In the genomic region with DNA sequence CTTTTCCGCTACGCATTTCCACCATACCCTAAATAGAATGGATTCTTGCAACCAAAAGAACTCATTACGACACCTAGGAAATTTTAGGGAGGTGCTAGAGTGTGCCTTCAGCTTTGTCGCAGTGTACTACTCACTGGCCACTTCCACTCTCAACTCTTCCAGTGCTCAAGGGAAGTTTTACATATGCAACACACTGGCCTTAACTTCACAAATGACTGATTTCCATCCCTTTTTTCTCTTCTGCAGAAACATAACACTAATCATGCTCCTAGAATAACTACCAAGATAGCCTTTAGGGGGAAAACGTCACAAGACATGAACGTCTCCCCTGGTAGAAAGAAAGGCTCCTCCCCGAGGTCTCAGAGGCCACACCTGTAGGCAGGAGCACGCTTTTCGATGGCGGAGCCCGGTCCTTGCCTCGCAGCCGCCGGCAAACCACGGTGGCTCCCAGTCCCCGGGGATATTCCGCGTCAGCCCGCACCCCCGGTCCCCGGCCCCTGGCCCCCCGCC, we compare ENCODE assay signal across 8 cellular contexts. TPM values are rescaled to one million over a fixed set of nuclear protein-coding genes. Genes with fewer than 3 reads are reported as not detected.
DNase-seq lines count a peak whose midpoint lies in the region; ATAC-seq, FAIRE-seq and TF ChIP-seq lines count a peak whose summit lies in the region.

No MANE protein-coding gene starts in this region.

- peak overlapping the region; percentile 70 for H3K4me2 ChIP-seq in GM12878 (ENCODE audit: control insufficient read depth, insufficient read depth)

- intact Hi-C loops in GM12878 (cut with micrococcal nuclease; ENCODE audit: unreplicated experiment): loop anchor here (1.0 to 5.0 kb wide), 3 partner anchors 43 to 119 kb away; no protein-coding TSS in a partner anchor

- no peaks in the 10 kb centered on the region for H3K27me3 ChIP-seq in GM12878 (replicated peaks in 1 of 2; ENCODE audit: control insufficient read depth in 2 of 2, insufficient read depth in 2 of 2, low read length in 1 of 2)

- RAD21 ChIA-PET in GM12878 (lab: Charles Lee; ENCODE audit: unreplicated experiment): interaction anchor here (0.6 to 2.2 kb wide), 6 partner anchors 42 to 817 kb away, joined by 3 to 19 read pairs (median 4); no protein-coding TSS in a partner anchor

- TF ChIP-seq EP300 in GM12878 (IDR thresholded peaks at IDR 0.05; ENCODE audit: borderline replicate concordance in 1 of 2, control insufficient read depth in 1 of 2, low read depth in 2 of 2, low read length in 2 of 2): no peak

- H3K4me3 ChIP-seq in GM12878: peak overlapping the region; percentile 90

- BruUV-seq in GM12878 (replicated peaks; lab: Mats Ljungman, UMichigan): no TSS peak

- peak; percentile 42 for ATAC-seq in GM18499 (IDR thresholded peaks at IDR 0.05; ENCODE audit: insufficient read depth, unreplicated experiment)
- ATAC-seq in HG02642 (IDR thresholded peaks at IDR 0.05; ENCODE audit: poor library complexity, unreplicated experiment): peak; percentile 66
- ATAC-seq in GM12878: peak; percentile 88

- peak overlapping the region; percentile 72 for H2AFZ ChIP-seq in GM12878 (ENCODE audit: control insufficient read depth, low read depth, low read length)

- CTCF ChIA-PET in GM12878 (lab: Yijun Ruan, JAX): interaction anchor here (0.8 to 2.3 kb wide), 5 partner anchors 17 to 120 kb away, joined by 3 to 9 read pairs (median 4); no protein-coding TSS in a partner anchor

- H4K20me1 ChIP-seq in GM12878 (ENCODE audit: control insufficient read depth, insufficient read depth): no peaks in the 10 kb centered on the region

- no peaks in the 10 kb centered on the region for H3K36me3 ChIP-seq in GM12878 (ENCODE audit: control insufficient read depth in 2 of 2, insufficient read depth in 2 of 2, low read length in 1 of 2)

- TF ChIP-seq CTCF in GM12878 (IDR thresholded peaks at IDR 0.05 in 2 of 3, conservative IDR thresholded peaks at IDR 0.05 in 1 of 3; ENCODE audit: control insufficient read depth in 2 of 3, extremely low read depth in 1 of 3, insufficient read depth in 1 of 3, low read depth in 3 of 3, low read length in 3 of 3): no peak

- H3K79me2 ChIP-seq in GM12878 (ENCODE audit: control insufficient read depth, insufficient read depth, low read length): peaks cover 36% of the 10 kb centered on the region

- H3K9ac ChIP-seq in GM12878 (ENCODE audit: control insufficient read depth, insufficient read depth, low read length): peak overlapping the region; percentile 65

- TF ChIP-seq POLR2A in GM12878 (IDR thresholded peaks at IDR 0.05; ENCODE audit: low read depth, low read length): peak; percentile 61

- POLR2A ChIA-PET in GM12878 (lab: Charles Lee): interaction anchor here (0.8 to 2.1 kb wide), 5 partner anchors 12 to 120 kb away, joined by 3 to 5 read pairs (median 3); no protein-coding TSS in a partner anchor

- H3K27ac ChIP-seq in GM12878 (ENCODE audit: control insufficient read depth, insufficient read depth): peak overlapping the region; percentile 57

- SMC1A ChIA-PET in GM12878 (lab: Charles Lee; ENCODE audit: uncharacterized antibody, unreplicated experiment): interaction anchor here (0.7 to 2.7 kb wide), 6 partner anchors 11 to 120 kb away, joined by 3 to 12 read pairs (median 4); no protein-coding TSS in a partner anchor

- DNase-seq in NCI-H1105 (lab: John Stamatoyannopoulos, UW): peak; percentile 57
- DNase-seq in T-helper 9 cell: peak; percentile 55
- no peak for DNase-seq in GM12878 (ENCODE audit: low read depth, low spot score)
- DNase-seq in inferior parietal cortex (ENCODE audit: extremely low spot score): peak; percentile 58
- peak; percentile 51 to 65 (median 62) for DNase-seq in stimulated activated CD4-positive, alpha-beta T cell treated with anti-CD3 and anti-CD28 coated beads, Interleukin-12 subunit alpha, Interleukin-12 subunit beta, amount 100 ng/mL, for 48 hours (ENCODE audit: low read depth in 2 of 3, low spot score in 1 of 3)
- no peak for DNase-seq in NCI-H1048 (lab: John Stamatoyannopoulos, UW)

- WGBS in GM12878 (ENCODE audit: insufficient coverage, insufficient replicate concordance, low lambda C conversion rate, missing lambda C conversion rate): 2% methylated on average over 22 of the region's 22 CpGs

- no peak for TF ChIP-seq RAD21 in GM12878 (IDR thresholded peaks at IDR 0.05; ENCODE audit: insufficient read depth, low read depth, low read length)

- H3K4me1 ChIP-seq in GM12878 (ENCODE audit: control insufficient read depth, insufficient read depth, low read length): peaks cover 8% of the 10 kb centered on the region; the same call in 1 of the 2 replicates

- H3K9me3 ChIP-seq in GM12878 (replicated peaks; ENCODE audit: control insufficient read depth, insufficient read depth, low read length): no peaks in the 10 kb centered on the region

- peak; percentile 27 for FAIRE-seq in GM12878 (lab: Jason Lieb, UNC)

- in situ Hi-C loops in GM12878 (cut with MboI): no loop called here

TF ChIP-seq in GM12878, 131 proteins besides CTCF, POLR2A, EP300 and RAD21 (continues in another document):
- TF ChIP-seq USF1 (IDR thresholded peaks at IDR 0.05; ENCODE audit: borderline replicate concordance, extremely low read length, insufficient read depth, low read depth, low read length): no peak
- TF ChIP-seq ATF7 (IDR thresholded peaks at IDR 0.05; ENCODE audit: low read depth): peak; percentile 67
- TF ChIP-seq MTA2 (IDR thresholded peaks at IDR 0.05; ENCODE audit: low read depth): 0 out of 2 replicates have a peak, but pooled peaks have one; percentile 38
- no peak for TF ChIP-seq SMARCA5 (IDR thresholded peaks at IDR 0.05)
- peak; percentile 33; the same call in 1 of the 2 replicates for TF ChIP-seq CREB1 (IDR thresholded peaks at IDR 0.05; ENCODE audit: low read depth)
- TF ChIP-seq ZBTB33 (IDR thresholded peaks at IDR 0.05): no peak

RNA-seq across cellular contexts. Expression of gene LYRM4, which starts 0.6 kb away (rescaled TPM):
- total RNA-seq in GM12878 (2013; cell fraction: nucleolus; rRNA removed): 18.2 TPM in 2 replicates
- total RNA-seq in GM12878 (2014; rRNA removed) (38.4 and 38.6 TPM in 2 replicates), GM12878 (2014; rRNA removed; fragmentation: Illumina TruSeq; extraction: Trizol) (32.7 and 32.9 TPM in 2 replicates), GM12878 (2021) (43.7 and 44.3 TPM in 2 replicates)
- polyA plus RNA-seq in GM12878 (2011; ENCODE audit: low read depth): 30.2 TPM
- polyA plus RNA-seq in GM12878 (2011; rRNA removed) (38.0 and 45.4 TPM in 2 replicates), GM12878 (2014; fragmentation: Illumina TruSeq; extraction: Trizol) (36.5 and 44.2 TPM in 2 replicates), GM12878 (2014; fragmentation: Nextera tagmentation; extraction: Ambion mirVana) (10 to 100 TPM; 65.6 to 66.8 TPM), GM12878 (2014; rRNA removed) (28.5 and 36.3 TPM in 2 replicates), GM12878 (2016; fragmentation: Nextera tagmentation; extraction: Ambion mirVana) (10 to 100 TPM; 56.5 to 58.7 TPM)
- 35.2 and 42.7 TPM in 2 replicates for polyA plus RNA-seq in GM12878 (2011; cell fraction: cytosol; rRNA removed)
- polyA plus RNA-seq in GM12878 (2011; cell fraction: nucleus; rRNA removed): 11.0 and 12.8 TPM in 2 replicates
- 28.3 and 30.5 TPM in 2 replicates for polyA plus RNA-seq in GM12878 (2012)
- 15.7 and 17.5 TPM in 2 replicates for polyA minus RNA-seq in GM12878 (2011; rRNA and poly(A)+ RNA removed)
- polyA minus RNA-seq in GM12878 (2011; cell fraction: cytosol; rRNA and poly(A)+ RNA removed): 9.4 and 11.0 TPM in 2 replicates
- 3.9 and 8.4 TPM in 2 replicates for polyA minus RNA-seq in GM12878 (2011; cell fraction: nucleus; rRNA and poly(A)+ RNA removed)

RNA-seq across cellular contexts. Expression of gene FARS2, which starts 1.1 kb away (rescaled TPM):
- 68.7 and 84.2 TPM in 2 replicates for total RNA-seq in GM12878 (2013; cell fraction: nucleolus; rRNA removed)
- total RNA-seq in GM12878 (2014; rRNA removed) (25.0 and 28.7 TPM in 2 replicates), GM12878 (2014; rRNA removed; fragmentation: Illumina TruSeq; extraction: Trizol) (24.6 and 25.1 TPM in 2 replicates), GM12878 (2021) (23.4 and 26.1 TPM in 2 replicates)
- 9.9 TPM for polyA plus RNA-seq in GM12878 (2011; ENCODE audit: low read depth)
- polyA plus RNA-seq in GM12878 (2011; rRNA removed) (18.3 and 22.7 TPM in 2 replicates), GM12878 (2014; fragmentation: Illumina TruSeq; extraction: Trizol) (15.2 and 23.8 TPM in 2 replicates), GM12878 (2014; fragmentation: Nextera tagmentation; extraction: Ambion mirVana) (10 to 100 TPM; 35.1 to 46.7 TPM), GM12878 (2014; rRNA removed) (16.8 and 20.1 TPM in 2 replicates), GM12878 (2016; fragmentation: Nextera tagmentation; extraction: Ambion mirVana) (10 to 100 TPM; 33.7 to 34.9 TPM)
- polyA plus RNA-seq in GM12878 (2011; cell fraction: cytosol; rRNA removed): 19.1 and 22.5 TPM in 2 replicates
- 13.8 and 16.8 TPM in 2 replicates for polyA plus RNA-seq in GM12878 (2011; cell fraction: nucleus; rRNA removed)
- 10.4 and 12.4 TPM in 2 replicates for polyA plus RNA-seq in GM12878 (2012)
- 39.5 and 51.7 TPM in 2 replicates for polyA minus RNA-seq in GM12878 (2011; rRNA and poly(A)+ RNA removed)
- polyA minus RNA-seq in GM12878 (2011; cell fraction: cytosol; rRNA and poly(A)+ RNA removed): 7.9 and 9.4 TPM in 2 replicates
- 42.7 and 79.4 TPM in 2 replicates for polyA minus RNA-seq in GM12878 (2011; cell fraction: nucleus; rRNA and poly(A)+ RNA removed)

Comparison
In these comparisons a context has a peak if more than half of its experiments do, and no peak if none do; other contexts are left out.
1. DNase-seq: peak in NCI-H1105 (single experiment), T-helper 9 cell (single experiment), inferior parietal cortex (single experiment) and stimulated activated CD4-positive, alpha-beta T cell treated with anti-CD3 and anti-CD28 coated beads, Interleukin-12 subunit alpha, Interleukin-12 subunit beta, amount 100 ng/mL, for 48 hours (3 of 3); none in GM12878 (single experiment) and NCI-H1048 (single experiment).
2. Peak in every context shown above with its lines, with median percentiles within 50 percentile points of each other: ATAC-seq.